10 cellular contexts compared by ENCODE assay signal in the genomic region with DNA sequence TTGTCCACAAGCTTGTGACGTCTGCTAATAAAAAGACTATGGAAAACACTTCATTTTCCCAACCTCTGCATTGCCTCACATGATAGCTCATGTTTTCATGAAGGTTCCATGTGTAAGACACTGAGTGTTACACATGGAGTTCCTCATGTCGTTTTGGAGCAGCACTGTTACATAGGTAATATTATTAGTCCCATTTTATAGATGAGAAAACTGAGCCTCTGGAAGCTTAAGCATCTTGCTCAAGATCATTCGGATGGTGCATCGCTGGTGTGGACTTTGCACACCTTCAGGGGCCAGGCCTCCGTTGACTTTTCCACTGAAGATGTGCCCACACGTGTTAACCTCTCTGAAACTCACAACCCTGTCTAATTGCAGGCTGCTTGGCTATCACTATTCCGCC.
"Had no signal": no experiment of that assay in that cellular context is flagged by ENCODE, and none has a peak within 500 bp of the region (broad histone marks: within the 10 kb centered on the region; RNA-seq: fewer than 3 reads in every experiment).

No MANE protein-coding gene starts in this region.

- H3K36me3 ChIP-seq: lower lobe of right lung had no signal

- H3K4me3 ChIP-seq: dorsolateral prefrontal cortex, lower lobe of right lung had no signal

- H3K36me3 Mint-ChIP-seq: activated naive CD8-positive, alpha-beta T cell; brain had no signal

- H3K27me3 Mint-ChIP-seq: activated naive CD8-positive, alpha-beta T cell; brain had no signal

- H3K9me3 Mint-ChIP-seq: activated T-cell treated with anti-CD3 and anti-CD28 coated beads, Interleukin-2, amount 50 U/mL, for 4 hours; brain; nephron had no signal

- DNase-seq: activated CD4-positive, CD25-positive, alpha-beta regulatory T cell; activated gamma-delta T cell; activated T-cell treated with anti-CD3 and anti-CD28 coated beads, Interleukin-2, amount 50 U/mL, for 4 hours; cerebellar nuclear complex; stimulated activated CD4-positive, alpha-beta T cell treated with anti-CD3 and anti-CD28 coated beads, Interleukin-12 subunit alpha, Interleukin-12 subunit beta, amount 100 ng/mL, for 4 hours had no signal

- H3K27ac ChIP-seq: dorsolateral prefrontal cortex, lower lobe of right lung had no signal

- H3K27ac Mint-ChIP-seq: brain had no signal

- H3K4me3 Mint-ChIP-seq: brain, nephron had no signal

- H3K9me3 ChIP-seq: lower lobe of right lung had no signal
